In genomic region chr3:197297020-197297419, GRCh38 we compare ENCODE assay signal across 8 cellular contexts. TPM values are rescaled to one million over a fixed set of nuclear protein-coding genes. Genes with fewer than 3 reads are reported as not detected.
DNase-seq lines count a peak whose midpoint lies in the region; ATAC-seq, FAIRE-seq and TF ChIP-seq lines count a peak whose summit lies in the region.

No MANE protein-coding gene starts in this region.

- no peaks in the 10 kb centered on the region for H3K9me3 ChIP-seq in CD8-positive, alpha-beta T cell (ENCODE audit: low read length)
- no peaks in the 10 kb centered on the region for H3K9me3 ChIP-seq in mononuclear cell (ENCODE audit: low read depth, low read length)

- CTCF ChIA-PET in CD8-positive, alpha-beta T cell (lab: Charles Lee) = interaction anchor here (1.1 kb wide), 1 partner anchor 9 kb away, joined by 4 read pairs; no protein-coding TSS in a partner anchor

- H3K4me1 Mint-ChIP-seq in CD8-positive, alpha-beta T cell (ENCODE audit: low read depth) = peaks cover 54% of the 10 kb centered on the region

- no peak for DNase-seq in CD8-positive, alpha-beta T cell
- DNase-seq in bronchial epithelial cell (ENCODE audit: low read depth) = no peak
- no peak for DNase-seq in NCI-H187 treated with DMSO at 0.1 percent for 48 hours (lab: John Stamatoyannopoulos, UW)
- DNase-seq in OCI-M2 (lab: John Stamatoyannopoulos, UW; ENCODE audit: unreplicated experiment) = no peak
- DNase-seq in SKM-1 (lab: John Stamatoyannopoulos, UW; ENCODE audit: unreplicated experiment) = no peak

- intact Hi-C loops in CD8-positive, alpha-beta T cell (cut with DNase I, micrococcal nuclease) = loop anchor here (5.0 to 10.0 kb wide), 4 partner anchors 40 to 438 kb away; partner anchors contain the start of genes NCBP2 (in 1 of the 2) and RUBCN (in 1 of the 2)

- H3K9ac ChIP-seq in KMS-11 = peak overlapping the region; percentile 69; the same call in 1 of the 2 replicates

- H3K79me2 ChIP-seq in KMS-11 (ENCODE audit: insufficient read depth, low read depth) = peaks cover 16% of the 10 kb centered on the region; the same call in 1 of the 2 replicates

- peak overlapping the region; percentile 97 for H3K4me3 ChIP-seq in CD8-positive, alpha-beta T cell (ENCODE audit: low read depth, low read length)
- H3K4me3 ChIP-seq in KMS-11 (IDR thresholded peaks at IDR 0.05; ENCODE audit: insufficient read depth, low read depth, low read length) (peak overlapping the region; percentile 67), bronchial epithelial cell (ENCODE audit: low read depth, low read length) (peak overlapping the region; percentile 86), mononuclear cell (ENCODE audit: low read length) (peak overlapping the region; percentile 84)

- FAIRE-seq in bronchial epithelial cell (lab: Jason Lieb, UNC) = no peak

- no peak for ATAC-seq in CD8-positive, alpha-beta T cell
- no peak for ATAC-seq in GM18498 (IDR thresholded peaks at IDR 0.05; ENCODE audit: unreplicated experiment)

- H3K36me3 Mint-ChIP-seq in CD8-positive, alpha-beta T cell = peaks cover 26% of the 10 kb centered on the region

- peak overlapping the region; percentile 91 for H3K4me3 Mint-ChIP-seq in CD8-positive, alpha-beta T cell

- H3K36me3 ChIP-seq in CD8-positive, alpha-beta T cell (ENCODE audit: insufficient read depth, low read length) = no peaks in the 10 kb centered on the region
- no peaks in the 10 kb centered on the region; the same call in 1 of the 2 replicates for H3K36me3 ChIP-seq in KMS-11 (ENCODE audit: insufficient read depth)
- no peaks in the 10 kb centered on the region for H3K36me3 ChIP-seq in bronchial epithelial cell (ENCODE audit: control insufficient read depth, insufficient read depth, low read length)

- H3K9me3 Mint-ChIP-seq in CD8-positive, alpha-beta T cell = no peaks in the 10 kb centered on the region

- no peaks in the 10 kb centered on the region for H3K27me3 ChIP-seq in CD8-positive, alpha-beta T cell (ENCODE audit: insufficient read depth, low read length)
- no peaks in the 10 kb centered on the region for H3K27me3 ChIP-seq in KMS-11 (ENCODE audit: insufficient read depth, low read depth)
- no peaks in the 10 kb centered on the region for H3K27me3 ChIP-seq in bronchial epithelial cell (ENCODE audit: control insufficient read depth, insufficient read depth, low read length)
- H3K27me3 ChIP-seq in mononuclear cell (ENCODE audit: insufficient read depth, low read length) = peaks cover 9% of the 10 kb centered on the region

- peaks cover 16% of the 10 kb centered on the region for H3K4me1 ChIP-seq in CD8-positive, alpha-beta T cell (ENCODE audit: insufficient read depth, low read length)
- H3K4me1 ChIP-seq in KMS-11 (ENCODE audit: low read depth, poor library complexity, severe bottlenecking) = peaks cover 42% of the 10 kb centered on the region
- H3K4me1 ChIP-seq in mononuclear cell (ENCODE audit: insufficient read depth, low read length) = peaks cover 18% of the 10 kb centered on the region

- H3K4me2 ChIP-seq in KMS-11 = peak overlapping the region; percentile 86

- H2AFZ ChIP-seq in KMS-11 (ENCODE audit: low read depth) = peak overlapping the region; percentile 95

- peaks cover 4% of the 10 kb centered on the region; the same call in 1 of the 2 replicates for H4K20me1 ChIP-seq in KMS-11 (ENCODE audit: insufficient read depth)

- peaks cover 2% of the 10 kb centered on the region for H3K27me3 Mint-ChIP-seq in CD8-positive, alpha-beta T cell (ENCODE audit: low read depth)

- peak overlapping the region; percentile 62 for H3K27ac ChIP-seq in CD8-positive, alpha-beta T cell (ENCODE audit: low read depth, low read length)
- H3K27ac ChIP-seq in KMS-11 = peak overlapping the region; percentile 66

- POLR2A ChIA-PET in CD8-positive, alpha-beta T cell (lab: Charles Lee) = interaction anchor here (1.8 kb wide), 1 partner anchor 12 kb away, joined by 6 read pairs; no protein-coding TSS in a partner anchor

- no peak for TF ChIP-seq CTCF in CD8-positive, alpha-beta T cell (IDR thresholded peaks at IDR 0.05)
- TF ChIP-seq CTCF in KMS-11 (conservative IDR thresholded peaks at IDR 0.05; ENCODE audit: low read depth, low read length) (no peak), bronchial epithelial cell (IDR thresholded peaks at IDR 0.05; ENCODE audit: insufficient read depth, low read length, severe bottlenecking) (no peak)

- H3K27ac Mint-ChIP-seq in CD8-positive, alpha-beta T cell = peak overlapping the region; percentile 93

RNA-seq across cellular contexts. Expression of gene DLG1, which starts 1.4 kb away (rescaled TPM):
- 10 to 100 TPM; 70.9 to 72.9 TPM for total RNA-seq in CD8-positive, alpha-beta T cell
- total RNA-seq in bronchial epithelial cell (66.6 and 97.4 TPM in 2 replicates), mononuclear cell (48.0 TPM)
